19 cellular contexts compared by ENCODE assay signal in the genomic region with DNA sequence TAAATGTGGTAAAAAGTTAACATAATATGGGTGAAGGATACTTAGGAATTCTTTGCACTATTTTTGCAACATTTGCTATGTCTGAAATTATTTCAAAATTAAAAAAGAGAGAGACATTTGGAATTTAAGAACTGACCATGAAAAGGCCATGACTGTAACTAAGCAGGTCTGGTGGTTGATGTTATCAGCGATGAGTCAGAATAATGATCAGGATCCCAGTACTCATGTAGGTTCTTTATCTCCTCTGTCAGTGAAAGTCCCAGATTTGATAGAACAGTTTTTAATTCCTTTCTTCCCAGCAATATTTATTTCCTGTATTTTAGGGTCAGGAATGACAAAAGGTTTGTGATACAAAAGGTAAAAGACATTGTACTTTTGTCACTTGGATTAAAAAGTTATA.
DNase-seq lines count a peak whose midpoint lies in the region; ATAC-seq and TF ChIP-seq lines count a peak whose summit lies in the region.
"Had no signal": no experiment of that assay in that cellular context is flagged by ENCODE, and none has a peak within 500 bp of the region (broad histone marks: within the 10 kb centered on the region; RNA-seq: fewer than 3 reads in every experiment).

No MANE protein-coding gene starts in this region.

- no peaks in the 10 kb centered on the region for H3K27me3 ChIP-seq in foreskin keratinocyte
- H3K27me3 ChIP-seq in GM23338 (ENCODE audit: insufficient read depth): no peaks in the 10 kb centered on the region
- H3K27me3 ChIP-seq: Peyer's patch had no signal

- no peak overlapping the region for H2AFZ ChIP-seq in GM23338

- POLR2A ChIA-PET in activated CD8-positive, alpha-beta T cell treated with anti-CD3 and anti-CD28 coated beads, Interleukin-2, amount 10 ng/mL, durations not matched to agents 7 days and 5 days (lab: Charles Lee): interaction anchor here (0.8 kb wide), 1 partner anchor 99 kb away, joined by 3 read pairs; no protein-coding TSS in a partner anchor

- no peaks in the 10 kb centered on the region for H3K36me3 Mint-ChIP-seq in GM23338 (ENCODE audit: low read depth)
- H3K36me3 Mint-ChIP-seq in activated CD8-positive, alpha-beta T cell treated with anti-CD3 and anti-CD28 coated beads, Interleukin-2, amount 10 ng/mL, durations not matched to agents 7 days and 5 days (ENCODE audit: low read depth): no peaks in the 10 kb centered on the region
- H3K36me3 Mint-ChIP-seq: CD14-positive monocyte had no signal

- H3K27me3 Mint-ChIP-seq in GM23338 (ENCODE audit: insufficient read depth, low read depth, poor library complexity): no peaks in the 10 kb centered on the region
- H3K27me3 Mint-ChIP-seq in activated CD8-positive, alpha-beta T cell treated with anti-CD3 and anti-CD28 coated beads, Interleukin-2, amount 10 ng/mL, durations not matched to agents 7 days and 5 days (ENCODE audit: low read depth): no peaks in the 10 kb centered on the region

- no peaks in the 10 kb centered on the region for H4K20me1 ChIP-seq in GM23338 (replicated peaks; ENCODE audit: insufficient read depth)

- H3K4me1 ChIP-seq in foreskin keratinocyte (no peaks in the 10 kb centered on the region), GM23338 (ENCODE audit: insufficient read depth) (no peaks in the 10 kb centered on the region; the same call in 1 of the 2 replicates)
- H3K4me1 ChIP-seq: Peyer's patch had no signal

- H3K27ac ChIP-seq in foreskin keratinocyte (no peak overlapping the region), GM23338 (ENCODE audit: low read depth) (no peak overlapping the region)
- H3K27ac ChIP-seq: HL-60, KMS-11, Peyer's patch had no signal

- H3F3A ChIP-seq in GM23338 (replicated peaks; ENCODE audit: low read depth): no peaks in the 10 kb centered on the region

- TF ChIP-seq CTCF in foreskin keratinocyte (conservative IDR thresholded peaks at IDR 0.05) (no peak), GM23338 (conservative IDR thresholded peaks at IDR 0.05; ENCODE audit: low read depth in 2 of 2) (no peak)

- H3K9me2 ChIP-seq in GM23338 (ENCODE audit: insufficient read depth): peaks cover 6% of the 10 kb centered on the region

- H3K4me1 Mint-ChIP-seq in GM23338: peaks cover 10% of the 10 kb centered on the region
- H3K4me1 Mint-ChIP-seq in activated CD8-positive, alpha-beta T cell treated with anti-CD3 and anti-CD28 coated beads, Interleukin-2, amount 10 ng/mL, durations not matched to agents 7 days and 5 days (ENCODE audit: low read depth): no peaks in the 10 kb centered on the region
- H3K4me1 Mint-ChIP-seq: CD14-positive monocyte had no signal

- H3K9me3 Mint-ChIP-seq in GM23338: no peaks in the 10 kb centered on the region; the same call in 2 of the 3 replicates
- H3K9me3 Mint-ChIP-seq in activated CD8-positive, alpha-beta T cell treated with anti-CD3 and anti-CD28 coated beads, Interleukin-2, amount 10 ng/mL, durations not matched to agents 7 days and 5 days (ENCODE audit: insufficient read depth): no peaks in the 10 kb centered on the region

- DNase-seq in Daoy (ENCODE audit: low read depth): peak; percentile 50
- DNase-seq in LHCN-M2 (ENCODE audit: low read depth): peak; percentile 3
- DNase-seq in astrocyte of the hippocampus (ENCODE audit: low read depth, low spot score): peak; percentile 10
- peak in 1 of 2 donors; percentile 1 for DNase-seq in foreskin keratinocyte
- no peak for DNase-seq in GM23338 (ENCODE audit: low spot score)
- DNase-seq in activated CD8-positive, alpha-beta memory T cell treated with anti-CD3 and anti-CD28 coated beads, Interleukin-2, amount 50 U/mL, for 4 hours: no peak
- DNase-seq in activated CD8-positive, alpha-beta T cell treated with anti-CD3 and anti-CD28 coated beads, Interleukin-2, amount 10 ng/mL, durations not matched to agents 7 days and 5 days: no peak
- no peak for DNase-seq in iPS-NIHi7 (ENCODE audit: extremely low spot score)
- DNase-seq: COR-L47, GDM1, NCI-H1930, NCI-H2171, NCI-H446 treated with DMSO at 0.1 percent for 48 hours, NCI-H82, Peyer's patch, SIG-M5 had no signal

- ATAC-seq in foreskin keratinocyte (peak; percentile 44), GM23338 (no peak)
- ATAC-seq in activated CD8-positive, alpha-beta T cell treated with anti-CD3 and anti-CD28 coated beads, Interleukin-2, amount 10 ng/mL, durations not matched to agents 7 days and 5 days: no peak

- H3K27ac Mint-ChIP-seq in GM23338: no peak overlapping the region
- no peak overlapping the region for H3K27ac Mint-ChIP-seq in activated CD8-positive, alpha-beta T cell treated with anti-CD3 and anti-CD28 coated beads, Interleukin-2, amount 10 ng/mL, durations not matched to agents 7 days and 5 days
- H3K27ac Mint-ChIP-seq: CD14-positive monocyte had no signal

- no peaks in the 10 kb centered on the region for H3K79me2 ChIP-seq in GM23338 (replicated peaks; ENCODE audit: insufficient read depth)

- CTCF ChIA-PET in activated CD8-positive, alpha-beta T cell treated with anti-CD3 and anti-CD28 coated beads, Interleukin-2, amount 10 ng/mL, durations not matched to agents 7 days and 5 days (lab: Charles Lee): no interaction called here

- no peak overlapping the region for H3K4me3 Mint-ChIP-seq in GM23338
- H3K4me3 Mint-ChIP-seq in activated CD8-positive, alpha-beta T cell treated with anti-CD3 and anti-CD28 coated beads, Interleukin-2, amount 10 ng/mL, durations not matched to agents 7 days and 5 days: no peak overlapping the region
- H3K4me3 Mint-ChIP-seq: CD14-positive monocyte had no signal

- H3K4me3 ChIP-seq in GM23338: no peak overlapping the region
- H3K4me3 ChIP-seq: Peyer's patch had no signal

- H3K4me2 ChIP-seq in GM23338: no peak overlapping the region
- H3K4me2 ChIP-seq: KMS-11 had no signal

- H3K36me3 ChIP-seq in GM23338 (ENCODE audit: insufficient read depth): no peaks in the 10 kb centered on the region
- H3K36me3 ChIP-seq: Peyer's patch had no signal

TF ChIP-seq in GM23338, 12 proteins besides CTCF, POLR2A, EP300 and RAD21 (continues in another document):
- TF ChIP-seq EZH2 (IDR thresholded peaks at IDR 0.05; ENCODE audit: low read depth, unreplicated experiment) (no peak), POLR2AphosphoS5 (IDR thresholded peaks at IDR 0.05; ENCODE audit: low read depth) (no peak), STAT1 (IDR thresholded peaks at IDR 0.05; ENCODE audit: unreplicated experiment) (no peak), EZH2phosphoT487 (IDR thresholded peaks at IDR 0.05; ENCODE audit: unreplicated experiment) (no peak)
- TF ChIP-seq, protein P1, sequence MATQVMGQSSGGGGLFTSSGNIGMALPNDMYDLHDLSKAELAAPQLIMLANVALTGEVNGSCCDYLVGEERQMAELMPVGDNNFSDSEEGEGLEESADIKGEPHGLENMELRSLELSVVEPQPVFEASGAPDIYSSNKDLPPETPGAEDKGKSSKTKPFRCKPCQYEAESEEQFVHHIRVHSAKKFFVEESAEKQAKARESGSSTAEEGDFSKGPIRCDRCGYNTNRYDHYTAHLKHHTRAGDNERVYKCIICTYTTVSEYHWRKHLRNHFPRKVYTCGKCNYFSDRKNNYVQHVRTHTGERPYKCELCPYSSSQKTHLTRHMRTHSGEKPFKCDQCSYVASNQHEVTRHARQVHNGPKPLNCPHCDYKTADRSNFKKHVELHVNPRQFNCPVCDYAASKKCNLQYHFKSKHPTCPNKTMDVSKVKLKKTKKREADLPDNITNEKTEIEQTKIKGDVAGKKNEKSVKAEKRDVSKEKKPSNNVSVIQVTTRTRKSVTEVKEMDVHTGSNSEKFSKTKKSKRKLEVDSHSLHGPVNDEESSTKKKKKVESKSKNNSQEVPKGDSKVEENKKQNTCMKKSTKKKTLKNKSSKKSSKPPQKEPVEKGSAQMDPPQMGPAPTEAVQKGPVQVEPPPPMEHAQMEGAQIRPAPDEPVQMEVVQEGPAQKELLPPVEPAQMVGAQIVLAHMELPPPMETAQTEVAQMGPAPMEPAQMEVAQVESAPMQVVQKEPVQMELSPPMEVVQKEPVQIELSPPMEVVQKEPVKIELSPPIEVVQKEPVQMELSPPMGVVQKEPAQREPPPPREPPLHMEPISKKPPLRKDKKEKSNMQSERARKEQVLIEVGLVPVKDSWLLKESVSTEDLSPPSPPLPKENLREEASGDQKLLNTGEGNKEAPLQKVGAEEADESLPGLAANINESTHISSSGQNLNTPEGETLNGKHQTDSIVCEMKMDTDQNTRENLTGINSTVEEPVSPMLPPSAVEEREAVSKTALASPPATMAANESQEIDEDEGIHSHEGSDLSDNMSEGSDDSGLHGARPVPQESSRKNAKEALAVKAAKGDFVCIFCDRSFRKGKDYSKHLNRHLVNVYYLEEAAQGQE (IDR thresholded peaks at IDR 0.05; ENCODE audit: unreplicated experiment): no peak
- TF ChIP-seq, protein P2, sequence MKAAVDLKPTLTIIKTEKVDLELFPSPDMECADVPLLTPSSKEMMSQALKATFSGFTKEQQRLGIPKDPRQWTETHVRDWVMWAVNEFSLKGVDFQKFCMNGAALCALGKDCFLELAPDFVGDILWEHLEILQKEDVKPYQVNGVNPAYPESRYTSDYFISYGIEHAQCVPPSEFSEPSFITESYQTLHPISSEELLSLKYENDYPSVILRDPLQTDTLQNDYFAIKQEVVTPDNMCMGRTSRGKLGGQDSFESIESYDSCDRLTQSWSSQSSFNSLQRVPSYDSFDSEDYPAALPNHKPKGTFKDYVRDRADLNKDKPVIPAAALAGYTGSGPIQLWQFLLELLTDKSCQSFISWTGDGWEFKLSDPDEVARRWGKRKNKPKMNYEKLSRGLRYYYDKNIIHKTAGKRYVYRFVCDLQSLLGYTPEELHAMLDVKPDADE (IDR thresholded peaks at IDR 0.05): no peak

Comparison
In these comparisons a context has a peak if more than half of its experiments do, and no peak if none do; other contexts are left out.
1. DNase-seq: peak in Daoy (single experiment), LHCN-M2 (single experiment) and astrocyte of the hippocampus (single experiment); none in GM23338 (single experiment), activated CD8-positive, alpha-beta memory T cell treated with anti-CD3 and anti-CD28 coated beads, Interleukin-2, amount 50 U/mL, for 4 hours (single experiment), activated CD8-positive, alpha-beta T cell treated with anti-CD3 and anti-CD28 coated beads, Interleukin-2, amount 10 ng/mL, durations not matched to agents 7 days and 5 days (single experiment) and iPS-NIHi7 (single experiment).